In genomic region chr2:33532146-33532545, GRCh38 we compare ENCODE assay signal across 24 cellular contexts. TPM values are rescaled to one million over a fixed set of nuclear protein-coding genes. Genes with fewer than 3 reads are reported as not detected.
A peak's percentile ranks its signal among the peaks of the same experiment; 100 is the strongest.
DNase-seq lines count a peak whose midpoint lies in the region; ATAC-seq and TF ChIP-seq lines count a peak whose summit lies in the region.
"Had no signal": no experiment of that assay in that cellular context is flagged by ENCODE, and none has a peak within 500 bp of the region (broad histone marks: within the 10 kb centered on the region; RNA-seq: fewer than 3 reads in every experiment).

No MANE protein-coding gene starts in this region.

- DNase-seq in heart right ventricle (no peak), cardiac septum (ENCODE audit: low spot score) (no peak), OCI-LY7 (ENCODE audit: low spot score) (no peak), mesenchymal stem cell (no peak), smooth muscle cell (lab: John Stamatoyannopoulos, UW; ENCODE audit: unreplicated experiment) (no peak), GM19238 (ENCODE audit: insufficient read length, low spot score) (no peak), mammary epithelial cell (no peak)
- DNase-seq: activated CD4-positive, alpha-beta T cell treated with anti-CD3 and anti-CD28 coated beads, Interleukin-2, amount 10 ng/mL, durations not matched to agents 24 days and 14 days; activated T-cell treated with anti-CD3 and anti-CD28 coated beads, Interleukin-2, amount 50 U/mL, for 24 hours; adrenal gland; body of pancreas; CD4-positive, alpha-beta memory T cell; GOT3; islet precursor cell; NCI-H1092 treated with DMSO at 0.1 percent for 48 hours; NCI-H1930; NCI-H69; posterior cingulate gyrus; transverse colon had no signal

- no peak overlapping the region for H3K4ac ChIP-seq in mesenchymal stem cell (ENCODE audit: low read depth in 1 of 2, low read length in 2 of 2)

- peaks cover 0 to 92% (median 10%) of the 10 kb centered on the region in 9 donors for H3K36me3 ChIP-seq in heart right ventricle
- H3K36me3 ChIP-seq in OCI-LY7 (ENCODE audit: insufficient read depth, low read length): no peaks in the 10 kb centered on the region
- no peaks in the 10 kb centered on the region for H3K36me3 ChIP-seq in mesenchymal stem cell (ENCODE audit: control insufficient read depth in 1 of 2, insufficient read depth in 2 of 2, low read depth in 1 of 2, low read length in 2 of 2)
- H3K36me3 ChIP-seq in smooth muscle cell (ENCODE audit: low read depth): no peaks in the 10 kb centered on the region
- no peaks in the 10 kb centered on the region for H3K36me3 ChIP-seq in mammary epithelial cell (ENCODE audit: insufficient read depth, low read length)
- H3K36me3 ChIP-seq: adrenal gland, transverse colon had no signal

- H3K27ac ChIP-seq in heart right ventricle (peak overlapping the region in 8 of 10 donors; percentile 11 to 77 (median 40)), OCI-LY7 (ENCODE audit: low read depth, low read length, poor library complexity, severe bottlenecking) (no peak overlapping the region), mesenchymal stem cell (ENCODE audit: low read length, poor library complexity, severe bottlenecking) (no peak overlapping the region), smooth muscle cell (ENCODE audit: low read depth) (peak overlapping the region; percentile 19), mammary epithelial cell (ENCODE audit: insufficient read depth, low read depth, low read length) (no peak overlapping the region)
- H3K27ac ChIP-seq: adrenal gland, body of pancreas, HL-60, VCaP had no signal

- no peaks in the 10 kb centered on the region for H3K79me1 ChIP-seq in mesenchymal stem cell (replicated peaks; ENCODE audit: low read length, poor library complexity, severe bottlenecking)

- H3K4me2 ChIP-seq in OCI-LY7 (ENCODE audit: low read length): no peak overlapping the region
- no peak overlapping the region for H3K4me2 ChIP-seq in mesenchymal stem cell (ENCODE audit: low read length, poor library complexity, severe bottlenecking)
- no peak overlapping the region for H3K4me2 ChIP-seq in smooth muscle cell
- H3K4me2 ChIP-seq in mammary epithelial cell (ENCODE audit: insufficient read depth, low read depth, low read length): no peak overlapping the region

- no peak overlapping the region for H2AK5ac ChIP-seq in mesenchymal stem cell (ENCODE audit: low read length, severe bottlenecking)

- intact Hi-C loops in heart right ventricle (cut with DNase I) (loop anchor here in 3 of 10 donors (10.0 kb wide), 1 partner anchor 57 kb away; the partner anchor contains the start of gene RASGRP3 (in 3 of the 3)), cardiac septum (cut with DNase I) (no loop called here), OCI-LY7 (cut with micrococcal nuclease; ENCODE audit: unreplicated experiment) (no loop called here), mammary epithelial cell (cut with micrococcal nuclease) (no loop called here)

- H3K9me3 ChIP-seq in heart right ventricle (peaks cover 0 to 8% (median 0%) of the 10 kb centered on the region in 11 donors), OCI-LY7 (ENCODE audit: low read length) (no peaks in the 10 kb centered on the region), mesenchymal stem cell (ENCODE audit: control insufficient read depth, low read length) (no peaks in the 10 kb centered on the region), smooth muscle cell (replicated peaks; ENCODE audit: low read depth) (no peaks in the 10 kb centered on the region), mammary epithelial cell (replicated peaks; ENCODE audit: insufficient read depth, low read length) (no peaks in the 10 kb centered on the region)
- H3K9me3 ChIP-seq: adrenal gland, body of pancreas, transverse colon had no signal

- H3K23ac ChIP-seq in mesenchymal stem cell (ENCODE audit: low read length in 2 of 2): no peak overlapping the region

- H3K27me3 ChIP-seq in heart right ventricle (no peaks in the 10 kb centered on the region), mesenchymal stem cell (ENCODE audit: control insufficient read depth in 1 of 2, insufficient read depth in 1 of 2, low read length in 2 of 2) (no peaks in the 10 kb centered on the region), smooth muscle cell (ENCODE audit: low read depth) (no peaks in the 10 kb centered on the region), mammary epithelial cell (ENCODE audit: insufficient read depth, low read length) (no peaks in the 10 kb centered on the region)
- H3K27me3 ChIP-seq: adrenal gland, body of pancreas, transverse colon had no signal

- 34 to 38% methylated on average over 8 of the region's 8 CpGs for WGBS in heart right ventricle, 2 donors
- WGBS in mesenchymal stem cell: 84% methylated on average over 7 of the region's 8 CpGs
- WGBS in smooth muscle cell (ENCODE audit: low lambda C conversion rate): 75% methylated on average over 8 of the region's 8 CpGs
- WGBS in mammary epithelial cell (ENCODE audit: low coverage, missing lambda C conversion rate): 71% methylated on average over 8 of the region's 8 CpGs

- peak overlapping the region in 1 of 2 experiments; percentile 23 for H3K18ac ChIP-seq in mesenchymal stem cell (ENCODE audit: low read depth in 1 of 2, low read length in 2 of 2)

- POLR2A ChIA-PET in OCI-LY7 (lab: Charles Lee): interaction anchor here (1.0 kb wide), 1 partner anchor 10 kb away, joined by 3 read pairs; no protein-coding TSS in a partner anchor

- H2BK5ac ChIP-seq in mesenchymal stem cell (ENCODE audit: low read depth, low read length, poor library complexity, severe bottlenecking): no peak overlapping the region

- no peak overlapping the region for H4K91ac ChIP-seq in mesenchymal stem cell (ENCODE audit: low read length)

- H3K9ac ChIP-seq in mesenchymal stem cell (ENCODE audit: low read length): peak overlapping the region; percentile 28
- no peak overlapping the region for H3K9ac ChIP-seq in smooth muscle cell (ENCODE audit: low read depth)
- H3K9ac ChIP-seq in mammary epithelial cell (ENCODE audit: insufficient read depth, low read length): no peak overlapping the region

- H2BK12ac ChIP-seq in mesenchymal stem cell (ENCODE audit: low read length in 2 of 2): peak overlapping the region in 1 of 2 experiments; percentile 57

- in situ Hi-C loops in mammary epithelial cell (cut with MboI; ENCODE audit: low sequenced_read_pairs in 2 of 2): no loop called here

- peaks cover 4% of the 10 kb centered on the region for H3F3A ChIP-seq in smooth muscle cell (ENCODE audit: low read depth)

- H2BK120ac ChIP-seq in mesenchymal stem cell (ENCODE audit: low read depth, low read length): no peak overlapping the region

- ATAC-seq in heart right ventricle (no peak), HG03354 (IDR thresholded peaks at IDR 0.05; ENCODE audit: poor library complexity, severe bottlenecking, unreplicated experiment) (no peak)
- ATAC-seq: body of pancreas, HepG2, sciatic nerve had no signal

- TF ChIP-seq CTCF in heart right ventricle (IDR thresholded peaks at IDR 0.05) (no peak), OCI-LY7 (conservative IDR thresholded peaks at IDR 0.05; ENCODE audit: low read length) (no peak), smooth muscle cell (IDR thresholded peaks at IDR 0.05; ENCODE audit: borderline replicate concordance, insufficient read depth, poor library complexity, severe bottlenecking) (no peak), mammary epithelial cell (conservative IDR thresholded peaks at IDR 0.05 in 1 of 2, IDR thresholded peaks at IDR 0.05 in 1 of 2; ENCODE audit: extremely low read depth in 1 of 2, insufficient read depth in 1 of 2, low read depth in 1 of 2, low read length in 2 of 2) (no peak)

- BruUV-seq in OCI-LY7 (replicated peaks; lab: Mats Ljungman, UMichigan) (no TSS peak), mammary epithelial cell (replicated peaks; lab: Mats Ljungman, UMichigan) (no TSS peak)

- no peaks in the 10 kb centered on the region for H3K9me2 ChIP-seq in OCI-LY7 (ENCODE audit: insufficient read depth, low read length)

- H3K79me2 ChIP-seq in OCI-LY7 (ENCODE audit: insufficient read depth, low read depth, low read length): no peaks in the 10 kb centered on the region
- H3K79me2 ChIP-seq in smooth muscle cell (ENCODE audit: low read depth): no peaks in the 10 kb centered on the region
- no peaks in the 10 kb centered on the region for H3K79me2 ChIP-seq in mammary epithelial cell (ENCODE audit: insufficient read depth, low read length)

- H2BK15ac ChIP-seq in mesenchymal stem cell (ENCODE audit: low read depth, poor library complexity, severe bottlenecking): no peak overlapping the region

- no peaks in the 10 kb centered on the region for H4K20me1 ChIP-seq in OCI-LY7 (ENCODE audit: insufficient read depth, low read length)
- H4K20me1 ChIP-seq in smooth muscle cell (ENCODE audit: low read depth): no peaks in the 10 kb centered on the region
- H4K20me1 ChIP-seq in mammary epithelial cell (ENCODE audit: insufficient read depth, low read length): no peaks in the 10 kb centered on the region

- dilution Hi-C loops in mammary epithelial cell (cut with HindIII; ENCODE audit: low sequenced_read_pairs): no loop called here

- H3K4me3 ChIP-seq in heart right ventricle (no peak overlapping the region), OCI-LY7 (ENCODE audit: low read depth, low read length, poor library complexity, severe bottlenecking) (no peak overlapping the region), mesenchymal stem cell (ENCODE audit: insufficient read depth in 1 of 2, low read depth in 1 of 2, low read length in 2 of 2) (no peak overlapping the region), smooth muscle cell (no peak overlapping the region), mammary epithelial cell (replicated peaks in 1 of 3; ENCODE audit: insufficient read depth in 1 of 3, low read depth in 2 of 3, low read length in 3 of 3) (no peak overlapping the region)
- H3K4me3 ChIP-seq: adrenal gland, body of pancreas, transverse colon had no signal

- H3K4me1 ChIP-seq in heart right ventricle (peaks cover 0 to 36% (median 28%) of the 10 kb centered on the region in 9 donors), OCI-LY7 (ENCODE audit: insufficient read depth, low read length, poor library complexity, severe bottlenecking) (peaks cover 50% of the 10 kb centered on the region), mesenchymal stem cell (ENCODE audit: control insufficient read depth, insufficient read depth, low read depth, low read length) (peaks cover 2% of the 10 kb centered on the region), smooth muscle cell (ENCODE audit: low read depth) (no peaks in the 10 kb centered on the region), mammary epithelial cell (ENCODE audit: insufficient read depth, low read length) (peaks cover 9% of the 10 kb centered on the region)
- H3K4me1 ChIP-seq: adrenal gland, body of pancreas, transverse colon had no signal

- peak overlapping the region; percentile 90; the same call in 1 of the 2 replicates for H2AFZ ChIP-seq in OCI-LY7 (ENCODE audit: low read length)
- no peak overlapping the region for H2AFZ ChIP-seq in mesenchymal stem cell (ENCODE audit: low read depth, low read length)
- no peak overlapping the region for H2AFZ ChIP-seq in smooth muscle cell (ENCODE audit: low read depth)
- no peak overlapping the region for H2AFZ ChIP-seq in mammary epithelial cell (ENCODE audit: low read depth, low read length)

- CTCF ChIA-PET in OCI-LY7 (lab: Charles Lee; ENCODE audit: unreplicated experiment) (interaction anchor here (0.5 kb wide), 1 partner anchor 66 kb away, joined by 3 read pairs; no protein-coding TSS in a partner anchor), mammary epithelial cell (lab: Charles Lee; ENCODE audit: low non-redundant PET) (no interaction called here)

- H4K8ac ChIP-seq in mesenchymal stem cell (ENCODE audit: low read length): no peak overlapping the region

- no peak overlapping the region for H3K14ac ChIP-seq in mesenchymal stem cell (ENCODE audit: low read length in 2 of 2)

RNA-seq across cellular contexts. Expression of gene RASGRP3, which starts 55.7 kb away (rescaled TPM):
- total RNA-seq in heart right ventricle (10 to 100 TPM; 46.9 to 77.4 (median 66.4) TPM), cardiac septum (49.4 TPM), OCI-LY7 (2022) (8.7 and 11.2 TPM in 2 replicates), smooth muscle cell (0.31 and 0.49 TPM in 2 replicates), mammary epithelial cell (1 to 10 TPM in 1 of 2 donors, not detected in 1; 1.5 TPM)
- polyA plus RNA-seq in heart right ventricle (10 to 100 TPM; 14.9 to 22.4 TPM), smooth muscle cell (0.10 and 0.48 TPM in 2 replicates), mammary epithelial cell (0.06 TPM)
- total RNA-seq in OCI-LY7 (2014; rRNA removed; shearing (Covaris generic)): 5.1 and 5.3 TPM in 2 replicates
- 31.4 TPM for polyA plus RNA-seq in mesenchymal stem cell (2013, experiment 1 of 2)
- polyA plus RNA-seq in mesenchymal stem cell (2013, experiment 2 of 2): 29.3 TPM
- not detected for polyA minus RNA-seq in mammary epithelial cell
- total RNA-seq: HepG2 had no signal

Comparison
In these comparisons a context has a peak if more than half of its experiments do, and no peak if none do; other contexts are left out.
1. H3K27ac ChIP-seq: peak in heart right ventricle (8 of 10) and smooth muscle cell (single experiment); none in OCI-LY7 (single experiment), mesenchymal stem cell (single experiment) and mammary epithelial cell (single experiment).